21 cellular contexts compared by ENCODE assay signal in genomic region chr11:45871638-45872037, GRCh38. TPM values are rescaled to one million over a fixed set of nuclear protein-coding genes. Genes with fewer than 3 reads are reported as not detected.
DNase-seq lines count a peak whose midpoint lies in the region; ATAC-seq and TF ChIP-seq lines count a peak whose summit lies in the region.
"Had no signal": no experiment of that assay in that cellular context is flagged by ENCODE, and none has a peak within 500 bp of the region (broad histone marks: within the 10 kb centered on the region; RNA-seq: fewer than 3 reads in every experiment).

No MANE protein-coding gene starts in this region.

- H3K36me3 ChIP-seq in A673 (ENCODE audit: insufficient read depth, low read length, poor library complexity, severe bottlenecking) = peaks cover 56% of the 10 kb centered on the region

- H3K4me3 ChIP-seq in A673 (ENCODE audit: low read depth, low read length, poor library complexity, severe bottlenecking) (no peak overlapping the region), epithelial cell of esophagus (ENCODE audit: low read length) (no peak overlapping the region)
- H3K4me3 ChIP-seq: SK-N-MC had no signal

- H3K4me1 ChIP-seq in A673 (ENCODE audit: insufficient read depth, low read length, poor library complexity, severe bottlenecking) = peaks cover 21% of the 10 kb centered on the region

- DNase-seq in A673 (ENCODE audit: low spot score) = no peak
- DNase-seq in RWPE1 (ENCODE audit: low spot score) = no peak
- peak; percentile 39 for DNase-seq in epithelial cell of esophagus (ENCODE audit: low read depth)
- DNase-seq in posterior vena cava (ENCODE audit: low spot score) = peak; percentile 60
- DNase-seq in HUDEP-2 (lab: John Stamatoyannopoulos, UW; ENCODE audit: unreplicated experiment in 76 of 76) = no peak
- no peak for DNase-seq in stimulated activated naive B cell treated with anti-CD40 and anti-IgM and Interleukin-4, amounts not matched to agents 10 μg/mL and 1 μg/mL and 100 μg/mL, for 72 hours
- no peak for DNase-seq in RPMI8226
- DNase-seq: C1 segment of cervical spinal cord; CD4-positive, alpha-beta memory T cell; COR-L47; DMS53; Karpas-422; NCI-H1092 treated with DMSO at 0.1 percent for 48 hours; NCI-H1436 treated with DMSO at 0.1 percent for 48 hours; NCI-H2029 treated with DMSO at 0.1 percent for 48 hours; NCI-H2227 treated with DMSO at 0.1 percent for 48 hours; NCI-H526 treated with DMSO at 0.1 percent for 48 hours; SIG-M5 had no signal

- peak overlapping the region; percentile 61 for H3K27ac ChIP-seq in A673 (ENCODE audit: low read depth, low read length, poor library complexity, severe bottlenecking)
- H3K27ac ChIP-seq in RWPE1 = 0 out of 2 replicates have a peak overlapping the region, but pooled peaks have one; percentile 8
- H3K27ac ChIP-seq: SK-N-MC had no signal

- H3K36me3 Mint-ChIP-seq in stimulated activated naive B cell treated with anti-CD40 and anti-IgM and Interleukin-4, amounts not matched to agents 10 μg/mL and 1 μg/mL and 100 μg/mL, for 72 hours = peaks cover 24 to 71% of the 10 kb centered on the region in 2 donors

- CTCF ChIA-PET in A673 (lab: Charles Lee) (interaction anchor here (0.6 to 3.4 kb wide), 7 partner anchors 8 to 396 kb away, joined by 3 to 39 read pairs (median 4); no protein-coding TSS in a partner anchor), RWPE1 (lab: Yijun Ruan, JAX) (interaction anchor here (0.5 to 1.8 kb wide), 6 partner anchors 24 to 1305 kb away, joined by 3 to 7 read pairs (median 4); no protein-coding TSS in a partner anchor)

- POLR2A ChIA-PET in A673 (lab: Charles Lee; ENCODE audit: low non-redundant PET) (no interaction called here), RWPE1 (lab: Yijun Ruan, JAX; ENCODE audit: low non-redundant PET) (no interaction called here)

- no peak overlapping the region for H3K27ac Mint-ChIP-seq in stimulated activated naive B cell treated with anti-CD40 and anti-IgM and Interleukin-4, amounts not matched to agents 10 μg/mL and 1 μg/mL and 100 μg/mL, for 72 hours

- intact Hi-C loops in A673 (cut with micrococcal nuclease; ENCODE audit: unreplicated experiment) (loop anchor here (1.0 to 10.0 kb wide), 4 partner anchors 45 to 363 kb away; partner anchors contain the start of gene PEX16), posterior vena cava (cut with DNase I) (loop anchor here in 1 of 2 donors (10.0 kb wide), 1 partner anchor 63 kb away; no protein-coding TSS in a partner anchor)

- no peak overlapping the region for H3K4me3 Mint-ChIP-seq in stimulated activated naive B cell treated with anti-CD40 and anti-IgM and Interleukin-4, amounts not matched to agents 10 μg/mL and 1 μg/mL and 100 μg/mL, for 72 hours
- H3K4me3 Mint-ChIP-seq: CD4-positive, alpha-beta memory T cell had no signal

- TF ChIP-seq CTCF in A673 (conservative IDR thresholded peaks at IDR 0.05; ENCODE audit: low read depth, low read length) = no peak
- no peak for TF ChIP-seq CTCF in RWPE1 (conservative IDR thresholded peaks at IDR 0.05; ENCODE audit: low read depth)
- TF ChIP-seq CTCF in epithelial cell of esophagus (IDR thresholded peaks at IDR 0.05; ENCODE audit: insufficient read depth, low read depth, low read length, missing control alignments) = no peak

- no peaks in the 10 kb centered on the region for H3K9me3 ChIP-seq in A673 (ENCODE audit: low read depth, low read length, poor library complexity, severe bottlenecking)

- H3K9me3 Mint-ChIP-seq in stimulated activated naive B cell treated with anti-CD40 and anti-IgM and Interleukin-4, amounts not matched to agents 10 μg/mL and 1 μg/mL and 100 μg/mL, for 72 hours = no peaks in the 10 kb centered on the region
- H3K9me3 Mint-ChIP-seq: CD4-positive, alpha-beta memory T cell had no signal

- BruUV-seq in A673 (replicated peaks; lab: Mats Ljungman, UMichigan) = no TSS peak

- no peaks in the 10 kb centered on the region for H3K27me3 Mint-ChIP-seq in stimulated activated naive B cell treated with anti-CD40 and anti-IgM and Interleukin-4, amounts not matched to agents 10 μg/mL and 1 μg/mL and 100 μg/mL, for 72 hours
- H3K27me3 Mint-ChIP-seq: CD4-positive, alpha-beta memory T cell had no signal

- no peak for ATAC-seq in stimulated activated naive B cell treated with anti-CD40 and anti-IgM and Interleukin-4, amounts not matched to agents 10 μg/mL and 1 μg/mL and 100 μg/mL, for 72 hours (replicated peaks)

- H3K4me1 Mint-ChIP-seq in stimulated activated naive B cell treated with anti-CD40 and anti-IgM and Interleukin-4, amounts not matched to agents 10 μg/mL and 1 μg/mL and 100 μg/mL, for 72 hours = peaks cover 0 to 3% of the 10 kb centered on the region in 2 donors
- H3K4me1 Mint-ChIP-seq: CD4-positive, alpha-beta memory T cell had no signal

- no peaks in the 10 kb centered on the region for H3K27me3 ChIP-seq in A673 (replicated peaks; ENCODE audit: insufficient read depth, low read depth, low read length, poor library complexity)

RNA-seq across cellular contexts. Expression of gene MAPK8IP1, which starts 13.8 kb away (rescaled TPM):
- total RNA-seq in A673 (2021) = 46.0 and 46.2 TPM in 2 replicates
- 10 to 100 TPM in 1 of 2 donors, 1 to 10 TPM in 1; 8.5 to 10.9 TPM for total RNA-seq in posterior vena cava

RNA-seq across cellular contexts. Expression of gene CRY2, which starts 24.4 kb away (rescaled TPM):
- total RNA-seq in A673 (2021) (46.4 and 47.0 TPM in 2 replicates), posterior vena cava (10 to 100 TPM; 32.2 to 49.5 TPM)

RNA-seq across cellular contexts. Expression of gene FREY1, which starts 35.4 kb away (rescaled TPM):
- 3.3 and 3.8 TPM in 2 replicates for total RNA-seq in A673 (2021)
- under 1 TPM in 1 of 2 donors, not detected in 1; 0.57 TPM for total RNA-seq in posterior vena cava

RNA-seq across cellular contexts. Expression of gene PEX16, which starts 46.0 kb away (rescaled TPM):
- total RNA-seq in A673 (2021) = 64.1 and 68.9 TPM in 2 replicates
- total RNA-seq in posterior vena cava = 10 to 100 TPM; 13.3 to 18.8 TPM

RNA-seq across cellular contexts. Expression of gene LARGE2, which starts 50.8 kb away (rescaled TPM):
- total RNA-seq in A673 (2021) (9.1 and 10.9 TPM in 2 replicates), posterior vena cava (not detected)
- total RNA-seq: A172, G401 had no signal

Comparison
In these comparisons a context has a peak if more than half of its experiments do, and no peak if none do; other contexts are left out.
1. DNase-seq: peak in epithelial cell of esophagus (single experiment) and posterior vena cava (single experiment); none in A673 (single experiment), RWPE1 (single experiment), HUDEP-2 (0 of 76), stimulated activated naive B cell treated with anti-CD40 and anti-IgM and Interleukin-4, amounts not matched to agents 10 μg/mL and 1 μg/mL and 100 μg/mL, for 72 hours (single experiment) and RPMI8226 (single experiment).